Comparison of ENCODE assay signal across 14 cellular contexts in the genomic region with DNA sequence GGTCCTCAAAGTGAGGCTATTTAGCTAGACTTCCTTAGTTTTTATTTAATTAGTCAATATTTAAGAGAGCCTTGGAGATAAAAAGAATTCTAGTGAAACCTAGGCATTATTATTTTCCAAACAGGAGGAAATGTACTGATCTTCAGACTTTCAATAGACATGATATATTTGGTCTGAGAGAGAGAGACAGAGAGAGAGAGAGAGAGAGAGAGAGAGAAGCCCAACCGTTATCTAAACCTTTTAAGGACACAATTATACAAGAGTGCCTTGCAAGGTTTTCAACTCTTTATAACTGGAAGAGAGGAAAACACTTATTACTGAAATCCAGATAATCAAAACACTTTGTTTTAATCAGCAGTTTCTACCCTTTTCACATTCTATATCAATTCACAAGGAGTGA.
"Had no signal": no experiment of that assay in that cellular context is flagged by ENCODE, and none has a peak within 500 bp of the region (broad histone marks: within the 10 kb centered on the region; RNA-seq: fewer than 3 reads in every experiment).

No MANE protein-coding gene starts in this region.

- H3K36me3 ChIP-seq: breast epithelium had no signal

- H3K27ac Mint-ChIP-seq: T-helper 2 cell treated with Interferon-gamma antibody and Interleukin-4, amounts not matched to agents 5 μg/mL and 100 μg/mL, for 36 hours had no signal

- H3K4me1 ChIP-seq: breast epithelium had no signal

- H3K4me3 ChIP-seq: breast epithelium, hepatocyte had no signal

- H3K27ac ChIP-seq: breast epithelium, hepatocyte had no signal

- H3K9me3 Mint-ChIP-seq: T-helper 2 cell treated with Interferon-gamma antibody and Interleukin-4, amounts not matched to agents 5 μg/mL and 100 μg/mL, for 36 hours had no signal

- DNase-seq: activated gamma-delta T cell treated with Interleukin-2 at 50 U/mL for 16 hours, anterior cingulate cortex, dermis blood vessel endothelial cell, erythroblast, kidney, left ventricle myocardium superior, posterior cingulate gyrus, SHP77 treated with DMSO at 0.1 percent for 48 hours, substantia nigra, trophoblast cell had no signal

- H3K9me3 ChIP-seq: breast epithelium had no signal

- ATAC-seq: activated CD4-positive, CD25-positive, alpha-beta regulatory T cell treated with anti-CD3 and anti-CD28 coated beads, Interleukin-2, amount 50 U/mL, for 24 hours; left ventricle myocardium superior had no signal

- H3K27me3 ChIP-seq: breast epithelium, hepatocyte had no signal

- H3K4me3 Mint-ChIP-seq: T-helper 2 cell treated with Interferon-gamma antibody and Interleukin-4, amounts not matched to agents 5 μg/mL and 100 μg/mL, for 36 hours had no signal
